ENCODE assay signal across 8 cellular contexts in genomic region chr16:68529931-68530667, GRCh38. TPM values are rescaled to one million over a fixed set of nuclear protein-coding genes. Genes with fewer than 3 reads are reported as not detected.
DNase-seq lines count a peak whose midpoint lies in the region; ATAC-seq and TF ChIP-seq lines count a peak whose summit lies in the region.

No MANE protein-coding gene starts in this region.

- DNase-seq in A172 (ENCODE audit: low spot score) (peak; percentile 72), NCI-H510A treated with DMSO at 0.1 percent for 48 hours (lab: John Stamatoyannopoulos, UW) (peak; percentile 60), dermis blood vessel endothelial cell (peak; percentile 85), lower leg skin (ENCODE audit: low spot score in 2 of 2) (peak; percentile 91 to 98)
- peak; percentile 91 for DNase-seq in activated CD4-positive, alpha-beta T cell treated with anti-CD3 and anti-CD28 coated beads, Interleukin-2, amount 50 U/mL, for 4 hours
- DNase-seq in stimulated activated CD4-positive, alpha-beta T cell treated with anti-CD3 and anti-CD28 coated beads, Interleukin-4, amount 100 ng/mL, for 24 hours, result peak; percentile 93

- WGBS in lower leg skin, 2 donors, result 0 to 2% methylated on average over 36 to 43 of the region's 56 CpGs

- TF ChIP-seq POLR2A in lower leg skin (IDR thresholded peaks at IDR 0.05), result no peak

- intact Hi-C loops in lower leg skin (cut with DNase I; ENCODE audit: low total_unique reads), result loop anchor here (10.0 kb wide), 1 partner anchor 595 kb away; no protein-coding TSS in a partner anchor

- ATAC-seq in GM18867 (IDR thresholded peaks at IDR 0.05; ENCODE audit: unreplicated experiment) (peak; percentile 88), HG03280 (IDR thresholded peaks at IDR 0.05; ENCODE audit: unreplicated experiment) (peak; percentile 83)

- peak overlapping the region; percentile 87 for H3K4me3 ChIP-seq in lower leg skin (ENCODE audit: low read depth, poor library complexity, severe bottlenecking)

- TF ChIP-seq CTCF in lower leg skin (IDR thresholded peaks at IDR 0.05), result no peak

RNA-seq across cellular contexts. Expression of gene ZFP90, which starts 9.0 kb away (rescaled TPM):
- total RNA-seq in A172 (2014; rRNA removed; shearing (Covaris generic)), result 38.9 and 50.4 TPM in 2 replicates
- total RNA-seq in dermis blood vessel endothelial cell (20.2 and 26.5 TPM in 2 replicates), lower leg skin (10 to 100 TPM; 14.5 to 32.6 (median 18.5) TPM)

Comparison
In these comparisons a context has a peak if more than half of its experiments do, and no peak if none do; other contexts are left out.
1. Peak in every context shown above with its lines: DNase-seq, ATAC-seq and H3K4me3 ChIP-seq.